Comparison of ENCODE assay signal across 15 cellular contexts in the genomic region with DNA sequence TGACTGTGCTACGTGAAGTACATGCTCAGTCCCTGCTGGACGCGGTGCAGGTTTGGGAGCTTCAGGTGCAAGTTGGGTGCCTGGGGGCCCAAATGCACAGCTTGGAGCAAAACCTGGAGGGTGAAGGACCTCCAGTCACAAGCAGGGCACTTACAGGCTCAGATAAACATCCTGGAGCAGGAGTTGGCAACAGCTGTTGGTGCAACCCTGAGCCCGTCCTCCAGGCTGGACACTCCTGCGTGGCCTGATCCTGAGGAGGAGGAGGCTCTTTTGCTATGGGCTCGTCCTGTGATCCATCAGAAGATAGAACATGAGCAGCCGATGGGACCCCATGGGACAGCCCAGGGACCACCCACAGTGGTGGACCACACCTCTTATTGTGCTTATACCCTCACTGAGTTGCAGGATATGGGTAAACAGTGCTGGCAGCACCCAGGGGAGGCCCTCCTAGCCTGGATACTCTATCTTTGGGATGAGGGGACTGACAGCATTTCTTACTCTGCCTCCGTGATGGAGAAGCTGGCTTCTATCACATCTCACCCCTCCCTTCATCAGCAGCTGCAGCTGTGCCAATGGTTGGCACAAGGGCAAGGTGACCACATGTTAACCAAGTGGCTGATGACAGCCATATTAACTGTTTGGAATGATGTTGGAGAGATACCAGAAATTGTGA.
DNase-seq lines count a peak whose midpoint lies in the region; ATAC-seq and TF ChIP-seq lines count a peak whose summit lies in the region.
"Had no signal": no experiment of that assay in that cellular context is flagged by ENCODE, and none has a peak within 500 bp of the region (broad histone marks: within the 10 kb centered on the region; RNA-seq: fewer than 3 reads in every experiment).

No MANE protein-coding gene starts in this region.

- H3K4me3 ChIP-seq in heart left ventricle (no peak overlapping the region), right cardiac atrium (ENCODE audit: low read length) (no peak overlapping the region), upper lobe of right lung (no peak overlapping the region)
- H3K4me3 ChIP-seq: GM12878 had no signal

- H3K4me3 Mint-ChIP-seq in stimulated activated naive CD8-positive, alpha-beta T cell treated with anti-CD3 and anti-CD28 coated beads, Interleukin-15, amount 100 ng/mL, for 72 hours, result no peak overlapping the region
- H3K4me3 Mint-ChIP-seq: B cell; CD4-positive, alpha-beta T cell; H9 had no signal

- no peak for DNase-seq in stimulated activated naive CD8-positive, alpha-beta T cell treated with anti-CD3 and anti-CD28 coated beads, Interleukin-15, amount 100 ng/mL, for 72 hours
- DNase-seq in stimulated activated naive CD8-positive, alpha-beta T cell treated with anti-CD3 and anti-CD28 coated beads, Interleukin-15, Interleukin-2, amounts not matched to agents 100 U/mL and 50 U/mL, for 24 hours, result no peak
- DNase-seq in heart left ventricle, result peak; percentile 40 to 75 (median 62)
- DNase-seq in right cardiac atrium, result peak; percentile 36 to 76 (median 62)
- DNase-seq in upper lobe of right lung, result no peak
- DNase-seq in nucleus accumbens (lab: John Stamatoyannopoulos, UW), result no peak
- no peak for DNase-seq in RPMI8226
- DNase-seq in activated naive CD4-positive, alpha-beta T cell treated with Interleukin-2 at 50 U/mL for 16 hours, result no peak
- DNase-seq: C1 segment of cervical spinal cord; Calu3; CD4-positive, alpha-beta T cell; DMS79; H9 had no signal

- H3K27me3 ChIP-seq in heart left ventricle (no peaks in the 10 kb centered on the region), right cardiac atrium (ENCODE audit: control insufficient read depth, insufficient read depth) (no peaks in the 10 kb centered on the region), upper lobe of right lung (no peaks in the 10 kb centered on the region)

- H3K27ac Mint-ChIP-seq in stimulated activated naive CD8-positive, alpha-beta T cell treated with anti-CD3 and anti-CD28 coated beads, Interleukin-15, amount 100 ng/mL, for 72 hours, result no peak overlapping the region
- H3K27ac Mint-ChIP-seq: B cell; CD4-positive, alpha-beta T cell; H9 had no signal

- WGBS in heart left ventricle, 4 donors, result 46 to 55% (median 55%) methylated on average over 4 to 8 of the region's 8 CpGs
- 64% methylated on average over 8 of the region's 8 CpGs for WGBS in right cardiac atrium

- peaks cover 0 to 5% of the 10 kb centered on the region in 2 donors for H3K9me3 Mint-ChIP-seq in stimulated activated naive CD8-positive, alpha-beta T cell treated with anti-CD3 and anti-CD28 coated beads, Interleukin-15, amount 100 ng/mL, for 72 hours
- H3K9me3 Mint-ChIP-seq: CD4-positive, alpha-beta T cell had no signal

- no peaks in the 10 kb centered on the region for H3K36me3 ChIP-seq in heart left ventricle
- H3K36me3 ChIP-seq in upper lobe of right lung, result no peaks in the 10 kb centered on the region

- TF ChIP-seq POLR2A in heart left ventricle (IDR thresholded peaks at IDR 0.05), result no peak

- H3K4me1 ChIP-seq in heart left ventricle (peaks cover 0 to 8% (median 0%) of the 10 kb centered on the region in 12 donors), right cardiac atrium (ENCODE audit: control insufficient read depth, insufficient read depth, low read length) (peaks cover 4% of the 10 kb centered on the region), upper lobe of right lung (peaks cover 3% of the 10 kb centered on the region)

- peak overlapping the region in 2 of 12 donors; percentile 57 to 63 for H3K27ac ChIP-seq in heart left ventricle
- peak overlapping the region; percentile 11 for H3K27ac ChIP-seq in right cardiac atrium (ENCODE audit: low read length)
- no peak overlapping the region for H3K27ac ChIP-seq in upper lobe of right lung

- ATAC-seq in stimulated activated naive CD8-positive, alpha-beta T cell treated with anti-CD3 and anti-CD28 coated beads, Interleukin-15, amount 100 ng/mL, for 72 hours, result peak; percentile 25
- ATAC-seq in stimulated activated naive CD8-positive, alpha-beta T cell treated with anti-CD3 and anti-CD28 coated beads, Interleukin-15, Interleukin-2, amounts not matched to agents 100 U/mL and 50 U/mL, for 24 hours, result no peak
- ATAC-seq in heart left ventricle (peak; percentile 87 to 93 (median 92)), right cardiac atrium (peak; percentile 86 to 89), upper lobe of right lung (peak; percentile 28)
- ATAC-seq: GM12878 had no signal

- intact Hi-C loops in heart left ventricle (cut with DNase I), result loop anchor here in 2 of 10 donors (5.0 to 10.0 kb wide), 3 partner anchors 34 to 912 kb away; no protein-coding TSS in a partner anchor
- intact Hi-C loops in right cardiac atrium (cut with DNase I), result loop anchor here in 1 of 4 donors (5.0 kb wide), 1 partner anchor 64 kb away; no protein-coding TSS in a partner anchor
- intact Hi-C loops in upper lobe of right lung (cut with DNase I), result no loop called here

- TF ChIP-seq CTCF in heart left ventricle (IDR thresholded peaks at IDR 0.05) (no peak), upper lobe of right lung (IDR thresholded peaks at IDR 0.05) (no peak)

- H3K27me3 Mint-ChIP-seq in stimulated activated naive CD8-positive, alpha-beta T cell treated with anti-CD3 and anti-CD28 coated beads, Interleukin-15, amount 100 ng/mL, for 72 hours, result no peaks in the 10 kb centered on the region
- H3K27me3 Mint-ChIP-seq: B cell; CD4-positive, alpha-beta T cell had no signal

- H3K9me3 ChIP-seq in heart left ventricle, result no peaks in the 10 kb centered on the region
- no peaks in the 10 kb centered on the region for H3K9me3 ChIP-seq in right cardiac atrium (ENCODE audit: control insufficient read depth, low read length)
- no peaks in the 10 kb centered on the region for H3K9me3 ChIP-seq in upper lobe of right lung

- H3K4me1 Mint-ChIP-seq in stimulated activated naive CD8-positive, alpha-beta T cell treated with anti-CD3 and anti-CD28 coated beads, Interleukin-15, amount 100 ng/mL, for 72 hours, result no peaks in the 10 kb centered on the region
- H3K4me1 Mint-ChIP-seq: B cell had no signal

Comparison
In these comparisons a context has a peak if more than half of its experiments do, and no peak if none do; other contexts are left out.
1. DNase-seq: peak in heart left ventricle (5 of 5) and right cardiac atrium (3 of 3); none in stimulated activated naive CD8-positive, alpha-beta T cell treated with anti-CD3 and anti-CD28 coated beads, Interleukin-15, amount 100 ng/mL, for 72 hours (0 of 2), stimulated activated naive CD8-positive, alpha-beta T cell treated with anti-CD3 and anti-CD28 coated beads, Interleukin-15, Interleukin-2, amounts not matched to agents 100 U/mL and 50 U/mL, for 24 hours (single experiment), upper lobe of right lung (single experiment), nucleus accumbens (0 of 56), RPMI8226 (single experiment) and activated naive CD4-positive, alpha-beta T cell treated with Interleukin-2 at 50 U/mL for 16 hours (single experiment).